8 cellular contexts compared by ENCODE assay signal in genomic region chr6:28353981-28354676, GRCh38. TPM values are rescaled to one million over a fixed set of nuclear protein-coding genes. Genes with fewer than 3 reads are reported as not detected.
DNase-seq lines count a peak whose midpoint lies in the region; ATAC-seq lines count a peak whose summit lies in the region.

No MANE protein-coding gene starts in this region.

- no peak overlapping the region for H3K4me2 ChIP-seq in neuronal stem cell (ENCODE audit: insufficient read depth, low read length, poor library complexity, severe bottlenecking)

- H3K23ac ChIP-seq in neuronal stem cell (ENCODE audit: low read depth, low read length, poor library complexity): no peak overlapping the region

- H2AFZ ChIP-seq in neuronal stem cell (ENCODE audit: low read length): no peak overlapping the region

- H2BK12ac ChIP-seq in neuronal stem cell (ENCODE audit: low read length): no peak overlapping the region

- 65% methylated on average over 11 of the region's 11 CpGs for WGBS in right cardiac atrium
- no CpG with 5 or more reads among the region's 11 CpGs for WGBS in neuronal stem cell (ENCODE audit: extremely low coverage in 2 of 2, insufficient read length in 2 of 2, insufficient replicate concordance in 1 of 2), 2 donors

- no peak overlapping the region for H2AK5ac ChIP-seq in neuronal stem cell (ENCODE audit: low read depth, low read length)

- H2BK120ac ChIP-seq in neuronal stem cell (ENCODE audit: low read depth, low read length): no peak overlapping the region

- H4K8ac ChIP-seq in neuronal stem cell (ENCODE audit: low read depth, low read length): no peak overlapping the region

- peaks cover 1 to 26% of the 10 kb centered on the region in 2 donors for H3K36me3 ChIP-seq in neuronal stem cell (replicated peaks in 1 of 2; ENCODE audit: control insufficient read depth in 2 of 2, insufficient read depth in 2 of 2, low read length in 2 of 2)

- H3K4ac ChIP-seq in neuronal stem cell (ENCODE audit: low read length): no peak overlapping the region

- no peak overlapping the region for H2BK5ac ChIP-seq in neuronal stem cell (ENCODE audit: low read length)

- ATAC-seq in right cardiac atrium: peak in 1 of 2 donors; percentile 50

- H3K4me3 ChIP-seq in right cardiac atrium (ENCODE audit: low read length): no peak overlapping the region
- no peak overlapping the region for H3K4me3 ChIP-seq in neuronal stem cell (ENCODE audit: low read length in 2 of 2)

- H2BK15ac ChIP-seq in neuronal stem cell (ENCODE audit: low read length): no peak overlapping the region

- peaks cover 4% of the 10 kb centered on the region for H3K79me1 ChIP-seq in neuronal stem cell (ENCODE audit: low read depth, low read length)

- DNase-seq in NCI-H1092 treated with DMSO at 0.1 percent for 48 hours (lab: John Stamatoyannopoulos, UW): peak; percentile 54
- DNase-seq in anterior cingulate cortex (lab: John Stamatoyannopoulos, UW): peak in 31 of 58 donors; percentile 2 to 60 (median 22)
- peak; percentile 68 to 79 (median 75) for DNase-seq in right cardiac atrium
- peak; percentile 64 for DNase-seq in superior temporal gyrus (ENCODE audit: extremely low spot score)
- no peak for DNase-seq in UCSD-AML1 (lab: John Stamatoyannopoulos, UW; ENCODE audit: unreplicated experiment)
- no peak for DNase-seq in neuronal stem cell (ENCODE audit: low spot score)
- DNase-seq in AG08396 (ENCODE audit: low spot score): no peak
- no peak for DNase-seq in NCI-H1105 treated with DMSO at 0.1 percent for 48 hours (lab: John Stamatoyannopoulos, UW)

- no peak overlapping the region for H3K18ac ChIP-seq in neuronal stem cell (ENCODE audit: low read length)

- H4K91ac ChIP-seq in neuronal stem cell (ENCODE audit: low read depth, low read length, poor library complexity): no peak overlapping the region

- no peak overlapping the region for H3K14ac ChIP-seq in neuronal stem cell (ENCODE audit: low read length)

- H3K9ac ChIP-seq in neuronal stem cell (ENCODE audit: low read depth, low read length, poor library complexity): no peak overlapping the region

- H3K9me3 ChIP-seq in right cardiac atrium (ENCODE audit: control insufficient read depth, low read length) (no peaks in the 10 kb centered on the region), neuronal stem cell (replicated peaks in 1 of 2; ENCODE audit: control insufficient read depth in 2 of 2, insufficient read depth in 1 of 2, low read depth in 1 of 2, low read length in 2 of 2) (peaks cover 4 to 20% of the 10 kb centered on the region in 2 donors)

- no peaks in the 10 kb centered on the region for H3K27me3 ChIP-seq in right cardiac atrium (ENCODE audit: control insufficient read depth, insufficient read depth)
- H3K27me3 ChIP-seq in neuronal stem cell (ENCODE audit: control insufficient read depth in 3 of 3, insufficient read depth in 3 of 3, low read depth in 1 of 3, low read length in 3 of 3): no peaks in the 10 kb centered on the region

- H3K27ac ChIP-seq in right cardiac atrium (ENCODE audit: low read length): peak overlapping the region; percentile 42
- H3K27ac ChIP-seq in neuronal stem cell (replicated peaks; ENCODE audit: low read length): no peak overlapping the region

- intact Hi-C loops in right cardiac atrium (cut with DNase I): loop anchor here in 3 of 4 donors (10.0 kb wide), 2 partner anchors 79 to 219 kb away; no protein-coding TSS in a partner anchor

- peaks cover 6% of the 10 kb centered on the region for H3K4me1 ChIP-seq in right cardiac atrium (ENCODE audit: control insufficient read depth, insufficient read depth, low read length)
- H3K4me1 ChIP-seq in neuronal stem cell (ENCODE audit: control insufficient read depth in 2 of 2, insufficient read depth in 1 of 2, low read depth in 1 of 2, low read length in 2 of 2): peaks cover 0 to 1% of the 10 kb centered on the region in 2 donors

RNA-seq across cellular contexts. Expression of gene ZKSCAN3, which starts 4.4 kb away (rescaled TPM):
- 1 to 10 TPM; 4.1 to 7.2 (median 6.0) TPM for total RNA-seq in right cardiac atrium
- polyA plus RNA-seq in right cardiac atrium: 1.7 TPM
- 5.4 TPM for polyA plus RNA-seq in neuronal stem cell (2013, experiment 1 of 2)
- polyA plus RNA-seq in neuronal stem cell (2013, experiment 2 of 2): 5.4 TPM

RNA-seq across cellular contexts. Expression of gene ZSCAN31, which starts 18.2 kb away (rescaled TPM):
- 10 to 100 TPM in 2 of 4 donors, 1 to 10 TPM in 2; 8.3 to 18.4 (median 10.2) TPM for total RNA-seq in right cardiac atrium
- 3.9 TPM for polyA plus RNA-seq in right cardiac atrium
- polyA plus RNA-seq in neuronal stem cell (2013, experiment 1 of 2): 2.7 TPM
- polyA plus RNA-seq in neuronal stem cell (2013, experiment 2 of 2): 2.2 TPM

RNA-seq across cellular contexts. Expression of gene ZSCAN12, which starts 45.4 kb away (rescaled TPM):
- total RNA-seq in right cardiac atrium: 1 to 10 TPM; 3.6 to 4.2 (median 3.9) TPM
- polyA plus RNA-seq in right cardiac atrium: 1.4 TPM
- polyA plus RNA-seq in neuronal stem cell (2013, experiment 1 of 2): 5.6 TPM
- polyA plus RNA-seq in neuronal stem cell (2013, experiment 2 of 2): 5.8 TPM

Comparison
In these comparisons a context has a peak if more than half of its experiments do, and no peak if none do; other contexts are left out.
1. DNase-seq: peak in NCI-H1092 treated with DMSO at 0.1 percent for 48 hours (single experiment), anterior cingulate cortex (31 of 58), right cardiac atrium (3 of 3) and superior temporal gyrus (single experiment); none in UCSD-AML1 (single experiment), neuronal stem cell (single experiment), AG08396 (single experiment) and NCI-H1105 treated with DMSO at 0.1 percent for 48 hours (single experiment).